Comparison of ENCODE assay signal across 12 cellular contexts in genomic region chr14:66649515-66649914, GRCh38.
DNase-seq lines count a peak whose midpoint lies in the region; ATAC-seq and TF ChIP-seq lines count a peak whose summit lies in the region.
"Had no signal": no experiment of that assay in that cellular context is flagged by ENCODE, and none has a peak within 500 bp of the region (broad histone marks: within the 10 kb centered on the region; RNA-seq: fewer than 3 reads in every experiment).

No MANE protein-coding gene starts in this region.

- no peak for TF ChIP-seq CTCF in WTC11 (IDR thresholded peaks at IDR 0.05)

- ATAC-seq in GM18520 (IDR thresholded peaks at IDR 0.05; ENCODE audit: unreplicated experiment) (peak; percentile 75), GM21423 (IDR thresholded peaks at IDR 0.05; ENCODE audit: unreplicated experiment) (peak; percentile 58), HG03442 (IDR thresholded peaks at IDR 0.05; ENCODE audit: unreplicated experiment) (peak; percentile 63), WTC11 (no peak)
- ATAC-seq in activated T-cell treated with anti-CD3 and anti-CD28 coated beads, Interleukin-2, amount 50 U/mL, for 72 hours (replicated peaks in 1 of 2) = peak; percentile 84 to 85

- peaks cover 17% of the 10 kb centered on the region for H3K4me1 Mint-ChIP-seq in activated T-cell treated with anti-CD3 and anti-CD28 coated beads, Interleukin-2, amount 50 U/mL, for 72 hours (ENCODE audit: low read depth)
- H3K4me1 Mint-ChIP-seq in WTC11 = peaks cover 20% of the 10 kb centered on the region

- peak overlapping the region; percentile 55 for H3K27ac Mint-ChIP-seq in activated T-cell treated with anti-CD3 and anti-CD28 coated beads, Interleukin-2, amount 50 U/mL, for 72 hours
- H3K27ac Mint-ChIP-seq in WTC11 = no peak overlapping the region

- POLR2A ChIA-PET in WTC11 (lab: Charles Lee) = interaction anchor here (0.7 kb wide), 1 partner anchor 40 kb away, joined by 3 read pairs; no protein-coding TSS in a partner anchor

- DNase-seq in activated T-cell treated with anti-CD3 and anti-CD28 coated beads, Interleukin-2, amount 50 U/mL, for 72 hours = peak; percentile 33 to 36
- no peak for DNase-seq in DMS153 (lab: John Stamatoyannopoulos, UW)
- no peak for DNase-seq in UCSD-AML1 (lab: John Stamatoyannopoulos, UW; ENCODE audit: unreplicated experiment)
- no peak for DNase-seq in WTC11 (ENCODE audit: low spot score)
- no peak for DNase-seq in NK-92 treated with Interleukin-12 subunit alpha and Interleukin-12 subunit beta, amount 100 ng/mL, for 24 hours (lab: John Stamatoyannopoulos, UW)
- DNase-seq: foreskin melanocyte, GF-D8, Kasumi-1 had no signal

- H3K4me3 Mint-ChIP-seq in activated T-cell treated with anti-CD3 and anti-CD28 coated beads, Interleukin-2, amount 50 U/mL, for 72 hours = peak overlapping the region in 1 of 2 donors; percentile 70
- no peak overlapping the region for H3K4me3 Mint-ChIP-seq in WTC11
- H3K4me3 Mint-ChIP-seq: nephron had no signal

- H3K36me3 Mint-ChIP-seq in activated T-cell treated with anti-CD3 and anti-CD28 coated beads, Interleukin-2, amount 50 U/mL, for 72 hours (ENCODE audit: insufficient read depth in 2 of 2) = peaks cover 0 to 2% of the 10 kb centered on the region in 2 donors
- no peaks in the 10 kb centered on the region for H3K36me3 Mint-ChIP-seq in WTC11

- CTCF ChIA-PET in WTC11 (lab: Charles Lee) = interaction anchor here (0.8 to 1.2 kb wide), 3 partner anchors 12 to 767 kb away, joined by 3 read pairs; no protein-coding TSS in a partner anchor

- no peaks in the 10 kb centered on the region for H3K27me3 Mint-ChIP-seq in activated T-cell treated with anti-CD3 and anti-CD28 coated beads, Interleukin-2, amount 50 U/mL, for 72 hours (ENCODE audit: low read depth)
- no peaks in the 10 kb centered on the region for H3K27me3 Mint-ChIP-seq in WTC11 (ENCODE audit: low read depth)

- peaks cover 1 to 2% of the 10 kb centered on the region in 2 donors for H3K9me3 Mint-ChIP-seq in activated T-cell treated with anti-CD3 and anti-CD28 coated beads, Interleukin-2, amount 50 U/mL, for 72 hours
- no peaks in the 10 kb centered on the region for H3K9me3 Mint-ChIP-seq in WTC11
- H3K9me3 Mint-ChIP-seq: nephron had no signal

TF ChIP-seq in WTC11, 78 proteins besides CTCF, POLR2A, EP300 and RAD21 (continues in another document):
- no peak for TF ChIP-seq FOXK1 (CRISPR knock-in tag; IDR thresholded peaks at IDR 0.05)
- no peak for TF ChIP-seq HMGA2 (CRISPR knock-in tag; IDR thresholded peaks at IDR 0.05)
- no peak for TF ChIP-seq NR1H2 (CRISPR knock-in tag; IDR thresholded peaks at IDR 0.05)
- TF ChIP-seq ARID4B (CRISPR knock-in tag; IDR thresholded peaks at IDR 0.05; ENCODE audit: borderline replicate concordance) = no peak
- TF ChIP-seq ATF2 (CRISPR knock-in tag; IDR thresholded peaks at IDR 0.05; ENCODE audit: borderline replicate concordance, low read depth) = no peak
- no peak for TF ChIP-seq ERG (CRISPR knock-in tag; IDR thresholded peaks at IDR 0.05)
- TF ChIP-seq ZNF281 (CRISPR knock-in tag; IDR thresholded peaks at IDR 0.05) = no peak
- TF ChIP-seq ZNF121 (CRISPR knock-in tag; IDR thresholded peaks at IDR 0.05) = no peak
- no peak for TF ChIP-seq PREB (CRISPR knock-in tag; IDR thresholded peaks at IDR 0.05; ENCODE audit: borderline replicate concordance)
- TF ChIP-seq NR2C2 (CRISPR knock-in tag; IDR thresholded peaks at IDR 0.05) = no peak
- no peak for TF ChIP-seq CBFB (CRISPR knock-in tag; IDR thresholded peaks at IDR 0.05; ENCODE audit: low read depth)
- TF ChIP-seq ZNF396 (CRISPR knock-in tag; IDR thresholded peaks at IDR 0.05; ENCODE audit: borderline replicate concordance) = no peak
- TF ChIP-seq ATF1 (CRISPR knock-in tag; IDR thresholded peaks at IDR 0.05) = no peak
- no peak for TF ChIP-seq MAX (CRISPR knock-in tag; IDR thresholded peaks at IDR 0.05)

Comparison
In these comparisons a context has a peak if more than half of its experiments do, and no peak if none do; other contexts are left out.
1. DNase-seq: peak in activated T-cell treated with anti-CD3 and anti-CD28 coated beads, Interleukin-2, amount 50 U/mL, for 72 hours (2 of 2); none in DMS153 (single experiment), UCSD-AML1 (single experiment), WTC11 (single experiment) and NK-92 treated with Interleukin-12 subunit alpha and Interleukin-12 subunit beta, amount 100 ng/mL, for 24 hours (single experiment).